ENCODE assay signal across 10 cellular contexts in the genomic region with DNA sequence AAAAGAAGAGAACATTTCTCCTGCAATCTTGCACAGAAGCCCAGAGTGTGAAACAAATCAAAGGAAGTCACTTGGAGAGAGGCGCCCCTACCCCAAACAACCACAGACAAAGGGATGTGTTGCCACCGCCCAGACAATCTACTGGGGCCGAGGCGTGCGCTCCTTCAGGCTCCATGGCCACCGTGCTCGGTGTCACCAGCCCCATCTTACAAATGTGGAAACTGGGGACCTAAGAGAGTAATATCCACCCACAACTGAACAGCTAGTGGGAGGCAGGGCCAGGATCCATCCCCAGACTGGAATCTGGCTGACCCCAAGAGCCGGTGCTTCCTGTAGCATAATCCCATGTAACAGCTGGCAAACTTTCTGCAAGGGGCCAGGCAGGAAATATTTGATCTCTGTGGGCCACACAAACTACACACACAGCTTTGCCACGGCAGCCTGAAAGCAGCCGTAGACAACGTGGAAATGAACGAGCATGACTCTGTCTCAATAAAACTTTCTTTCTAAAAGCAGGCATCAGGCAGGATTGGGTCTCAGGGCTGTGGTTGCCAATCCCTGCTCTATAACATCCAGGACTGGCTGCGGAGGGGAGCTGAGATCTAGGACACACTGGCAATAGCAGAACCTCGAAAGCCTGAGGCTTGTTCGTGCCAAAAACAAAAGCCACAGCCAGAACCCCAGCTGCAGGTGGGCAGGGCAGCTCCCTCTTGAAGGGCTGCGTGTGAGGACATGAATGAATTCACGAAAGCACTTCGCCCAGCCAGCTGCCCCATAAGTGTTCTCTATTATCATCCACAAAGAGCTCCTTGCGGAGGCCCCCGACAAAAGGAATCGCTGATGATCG. TPM values are rescaled to one million over a fixed set of nuclear protein-coding genes. Genes with fewer than 3 reads are reported as not detected.
DNase-seq lines count a peak whose midpoint lies in the region; ATAC-seq and TF ChIP-seq lines count a peak whose summit lies in the region.
"Had no signal": no experiment of that assay in that cellular context is flagged by ENCODE, and none has a peak within 500 bp of the region (broad histone marks: within the 10 kb centered on the region; RNA-seq: fewer than 3 reads in every experiment).

No MANE protein-coding gene starts in this region.

- ATAC-seq in activated CD8-positive, alpha-beta T cell treated with anti-CD3 and anti-CD28 coated beads, Interleukin-2, amount 10 ng/mL, durations not matched to agents 7 days and 5 days, result peak; percentile 40
- ATAC-seq in activated CD8-positive, alpha-beta T cell treated with anti-CD3 and anti-CD28 coated beads for 36 hours, result no peak
- peak; percentile 43 for ATAC-seq in stimulated activated effector memory CD8-positive, alpha-beta T cell treated with anti-CD3 and anti-CD28 coated beads, Interleukin-12 subunit alpha, Interleukin-12 subunit beta, amount 100 ng/mL, for 72 hours
- ATAC-seq in HG02938 (IDR thresholded peaks at IDR 0.05; ENCODE audit: unreplicated experiment) (no peak), HG03457 (IDR thresholded peaks at IDR 0.05; ENCODE audit: unreplicated experiment) (no peak)

- peak overlapping the region; percentile 69 for H3K27ac ChIP-seq in epithelial cell of prostate

- CTCF ChIA-PET in activated CD8-positive, alpha-beta T cell treated with anti-CD3 and anti-CD28 coated beads, Interleukin-2, amount 10 ng/mL, durations not matched to agents 7 days and 5 days (lab: Charles Lee), result interaction anchor here (1.0 to 2.9 kb wide), 4 partner anchors 20 to 99 kb away, joined by 3 to 14 read pairs (median 6); no protein-coding TSS in a partner anchor
- CTCF ChIA-PET in activated CD8-positive, alpha-beta T cell treated with anti-CD3 and anti-CD28 coated beads for 36 hours (lab: Charles Lee), result interaction anchor here (0.7 to 7.0 kb wide), 13 partner anchors 11 to 346 kb away, joined by 3 to 84 read pairs (median 4); a partner anchor contains a TSS

- H3K9me3 Mint-ChIP-seq in activated CD8-positive, alpha-beta T cell treated with anti-CD3 and anti-CD28 coated beads, Interleukin-2, amount 10 ng/mL, durations not matched to agents 7 days and 5 days (ENCODE audit: insufficient read depth), result peaks cover 5% of the 10 kb centered on the region
- peaks cover 6% of the 10 kb centered on the region for H3K9me3 Mint-ChIP-seq in activated CD8-positive, alpha-beta T cell treated with anti-CD3 and anti-CD28 coated beads for 36 hours
- peaks cover 2% of the 10 kb centered on the region for H3K9me3 Mint-ChIP-seq in stimulated activated effector memory CD8-positive, alpha-beta T cell treated with anti-CD3 and anti-CD28 coated beads, Interleukin-12 subunit alpha, Interleukin-12 subunit beta, amount 100 ng/mL, for 72 hours

- POLR2A ChIA-PET in activated CD8-positive, alpha-beta T cell treated with anti-CD3 and anti-CD28 coated beads, Interleukin-2, amount 10 ng/mL, durations not matched to agents 7 days and 5 days (lab: Charles Lee), result no interaction called here
- POLR2A ChIA-PET in activated CD8-positive, alpha-beta T cell treated with anti-CD3 and anti-CD28 coated beads for 36 hours (lab: Charles Lee), result interaction anchor here (0.9 to 1.3 kb wide), 2 partner anchors 8 to 41 kb away, joined by 3 read pairs; no protein-coding TSS in a partner anchor

- H3K27ac Mint-ChIP-seq in activated CD8-positive, alpha-beta T cell treated with anti-CD3 and anti-CD28 coated beads, Interleukin-2, amount 10 ng/mL, durations not matched to agents 7 days and 5 days, result no peak overlapping the region
- H3K27ac Mint-ChIP-seq in activated CD8-positive, alpha-beta T cell treated with anti-CD3 and anti-CD28 coated beads for 36 hours, result no peak overlapping the region
- peak overlapping the region; percentile 67 for H3K27ac Mint-ChIP-seq in stimulated activated effector memory CD8-positive, alpha-beta T cell treated with anti-CD3 and anti-CD28 coated beads, Interleukin-12 subunit alpha, Interleukin-12 subunit beta, amount 100 ng/mL, for 72 hours

- TF ChIP-seq CTCF in activated CD8-positive, alpha-beta T cell treated with anti-CD3 and anti-CD28 coated beads for 36 hours (IDR thresholded peaks at IDR 0.05), result no peak

- H3K4me3 Mint-ChIP-seq in activated CD8-positive, alpha-beta T cell treated with anti-CD3 and anti-CD28 coated beads, Interleukin-2, amount 10 ng/mL, durations not matched to agents 7 days and 5 days, result no peak overlapping the region
- no peak overlapping the region for H3K4me3 Mint-ChIP-seq in activated CD8-positive, alpha-beta T cell treated with anti-CD3 and anti-CD28 coated beads for 36 hours
- no peak overlapping the region for H3K4me3 Mint-ChIP-seq in stimulated activated effector memory CD8-positive, alpha-beta T cell treated with anti-CD3 and anti-CD28 coated beads, Interleukin-12 subunit alpha, Interleukin-12 subunit beta, amount 100 ng/mL, for 72 hours

- peaks cover 10% of the 10 kb centered on the region for H3K27me3 Mint-ChIP-seq in activated CD8-positive, alpha-beta T cell treated with anti-CD3 and anti-CD28 coated beads, Interleukin-2, amount 10 ng/mL, durations not matched to agents 7 days and 5 days (ENCODE audit: low read depth)
- H3K27me3 Mint-ChIP-seq in activated CD8-positive, alpha-beta T cell treated with anti-CD3 and anti-CD28 coated beads for 36 hours, result no peaks in the 10 kb centered on the region

- H3K4me1 Mint-ChIP-seq in activated CD8-positive, alpha-beta T cell treated with anti-CD3 and anti-CD28 coated beads, Interleukin-2, amount 10 ng/mL, durations not matched to agents 7 days and 5 days (ENCODE audit: low read depth), result peaks cover 6% of the 10 kb centered on the region
- peaks cover 9% of the 10 kb centered on the region for H3K4me1 Mint-ChIP-seq in activated CD8-positive, alpha-beta T cell treated with anti-CD3 and anti-CD28 coated beads for 36 hours (ENCODE audit: low read depth)
- peaks cover 12% of the 10 kb centered on the region for H3K4me1 Mint-ChIP-seq in stimulated activated effector memory CD8-positive, alpha-beta T cell treated with anti-CD3 and anti-CD28 coated beads, Interleukin-12 subunit alpha, Interleukin-12 subunit beta, amount 100 ng/mL, for 72 hours

- intact Hi-C loops in activated CD8-positive, alpha-beta T cell treated with anti-CD3 and anti-CD28 coated beads for 36 hours (cut with micrococcal nuclease), result loop anchor here (5.0 to 10.0 kb wide), 2 partner anchors 43 to 321 kb away; no protein-coding TSS in a partner anchor

- peak; percentile 23 for DNase-seq in activated CD8-positive, alpha-beta T cell treated with anti-CD3 and anti-CD28 coated beads, Interleukin-2, amount 10 ng/mL, durations not matched to agents 7 days and 5 days
- DNase-seq in activated CD8-positive, alpha-beta T cell treated with anti-CD3 and anti-CD28 coated beads for 36 hours, result no peak
- DNase-seq in NCI-H510A treated with DMSO at 0.1 percent for 48 hours (lab: John Stamatoyannopoulos, UW) (peak; percentile 81), epithelial cell of prostate (ENCODE audit: low read depth, low spot score) (no peak), RKO (ENCODE audit: low spot score) (no peak)
- DNase-seq in stimulated activated effector memory CD8-positive, alpha-beta T cell treated with anti-CD3 and anti-CD28 coated beads, Interleukin-12 subunit alpha, Interleukin-12 subunit beta, amount 100 ng/mL, for 72 hours (ENCODE audit: low spot score in 2 of 2), result no peak
- DNase-seq: activated CD4-positive, alpha-beta T cell treated with anti-CD3 and anti-CD28 coated beads for 1 hour; aorta had no signal

- no peaks in the 10 kb centered on the region for H3K36me3 Mint-ChIP-seq in activated CD8-positive, alpha-beta T cell treated with anti-CD3 and anti-CD28 coated beads, Interleukin-2, amount 10 ng/mL, durations not matched to agents 7 days and 5 days (ENCODE audit: low read depth)
- H3K36me3 Mint-ChIP-seq in activated CD8-positive, alpha-beta T cell treated with anti-CD3 and anti-CD28 coated beads for 36 hours (ENCODE audit: low read depth), result no peaks in the 10 kb centered on the region
- H3K36me3 Mint-ChIP-seq in stimulated activated effector memory CD8-positive, alpha-beta T cell treated with anti-CD3 and anti-CD28 coated beads, Interleukin-12 subunit alpha, Interleukin-12 subunit beta, amount 100 ng/mL, for 72 hours, result no peaks in the 10 kb centered on the region

RNA-seq across cellular contexts. Expression of a gene that starts 26.6 kb away (rescaled TPM):
- 10 to 100 TPM; 51.3 to 53.5 TPM for total RNA-seq in activated CD8-positive, alpha-beta T cell treated with anti-CD3 and anti-CD28 coated beads, Interleukin-2, amount 10 ng/mL, durations not matched to agents 7 days and 5 days
- total RNA-seq in activated CD8-positive, alpha-beta T cell treated with anti-CD3 and anti-CD28 coated beads for 36 hours, result 10 to 100 TPM; 59.9 to 62.9 TPM

RNA-seq across cellular contexts. Expression of a gene that starts 35.5 kb away (rescaled TPM):
- under 1 TPM; 0.21 TPM for total RNA-seq in activated CD8-positive, alpha-beta T cell treated with anti-CD3 and anti-CD28 coated beads, Interleukin-2, amount 10 ng/mL, durations not matched to agents 7 days and 5 days
- total RNA-seq in activated CD8-positive, alpha-beta T cell treated with anti-CD3 and anti-CD28 coated beads for 36 hours, result 1 to 10 TPM; 1.1 to 1.4 TPM

Comparison
In these comparisons a context has a peak if more than half of its experiments do, and no peak if none do; other contexts are left out.
1. ATAC-seq: peak in activated CD8-positive, alpha-beta T cell treated with anti-CD3 and anti-CD28 coated beads, Interleukin-2, amount 10 ng/mL, durations not matched to agents 7 days and 5 days (single experiment) and stimulated activated effector memory CD8-positive, alpha-beta T cell treated with anti-CD3 and anti-CD28 coated beads, Interleukin-12 subunit alpha, Interleukin-12 subunit beta, amount 100 ng/mL, for 72 hours (single experiment); none in activated CD8-positive, alpha-beta T cell treated with anti-CD3 and anti-CD28 coated beads for 36 hours (single experiment), HG02938 (single experiment) and HG03457 (single experiment).
2. DNase-seq: peak in activated CD8-positive, alpha-beta T cell treated with anti-CD3 and anti-CD28 coated beads, Interleukin-2, amount 10 ng/mL, durations not matched to agents 7 days and 5 days (single experiment) and NCI-H510A treated with DMSO at 0.1 percent for 48 hours (single experiment); none in activated CD8-positive, alpha-beta T cell treated with anti-CD3 and anti-CD28 coated beads for 36 hours (single experiment), epithelial cell of prostate (single experiment), stimulated activated effector memory CD8-positive, alpha-beta T cell treated with anti-CD3 and anti-CD28 coated beads, Interleukin-12 subunit alpha, Interleukin-12 subunit beta, amount 100 ng/mL, for 72 hours (0 of 2) and RKO (single experiment).